ENCODE assay signal across 15 cellular contexts in genomic region chr1:214360525-214361164, GRCh38.
"Had no signal": no experiment of that assay in that cellular context is flagged by ENCODE, and none has a peak within 500 bp of the region (broad histone marks: within the 10 kb centered on the region; RNA-seq: fewer than 3 reads in every experiment).

No MANE protein-coding gene starts in this region.

- H3K4me3 ChIP-seq: adrenal gland, SK-N-MC, testis had no signal

- ATAC-seq: activated T-cell treated with anti-CD3 and anti-CD28 coated beads, Interleukin-2, amount 50 U/mL, for 4 hours; esophagus mucosa; left colon; natural killer cell treated with Interleukin-12 subunit alpha and Interleukin-12 subunit beta and Interleukin-15 and Interleukin-18, amount 100 ng/mL, for 72 hours; stimulated activated naive CD8-positive, alpha-beta T cell treated with anti-CD3 and anti-CD28 coated beads, Interleukin-15, amount 100 ng/mL, for 72 hours had no signal

- H3K9me3 Mint-ChIP-seq: activated T-cell treated with anti-CD3 and anti-CD28 coated beads, Interleukin-2, amount 50 U/mL, for 4 hours; natural killer cell treated with Interleukin-12 subunit alpha and Interleukin-12 subunit beta and Interleukin-15 and Interleukin-18, amount 100 ng/mL, for 72 hours had no signal

- H3K27ac Mint-ChIP-seq: natural killer cell treated with Interleukin-12 subunit alpha and Interleukin-12 subunit beta and Interleukin-15 and Interleukin-18, amount 100 ng/mL, for 72 hours; stimulated activated naive CD8-positive, alpha-beta T cell treated with anti-CD3 and anti-CD28 coated beads, Interleukin-15, amount 100 ng/mL, for 72 hours had no signal

- H3K9me3 ChIP-seq: adrenal gland, testis had no signal

- H3K36me3 Mint-ChIP-seq: natural killer cell treated with Interleukin-12 subunit alpha and Interleukin-12 subunit beta and Interleukin-15 and Interleukin-18, amount 100 ng/mL, for 72 hours had no signal

- H3K4me1 ChIP-seq: testis had no signal

- H3K27ac ChIP-seq: SK-N-MC, testis had no signal

- H3K27me3 ChIP-seq: adrenal gland, testis had no signal

- H3K4me3 Mint-ChIP-seq: activated T-cell treated with anti-CD3 and anti-CD28 coated beads, Interleukin-2, amount 50 U/mL, for 4 hours; natural killer cell treated with Interleukin-12 subunit alpha and Interleukin-12 subunit beta and Interleukin-15 and Interleukin-18, amount 100 ng/mL, for 72 hours; stimulated activated naive CD8-positive, alpha-beta T cell treated with anti-CD3 and anti-CD28 coated beads, Interleukin-15, amount 100 ng/mL, for 72 hours had no signal

- DNase-seq: activated gamma-delta T cell treated with Interleukin-2 at 50 U/mL for 16 hours; activated T-cell treated with anti-CD3 and anti-CD28 coated beads, Interleukin-2, amount 50 U/mL, for 4 hours; adrenal gland; caudate nucleus; dermis blood vessel endothelial cell; glutamatergic neuron; left colon; occipital lobe; stimulated activated CD4-positive, alpha-beta T cell treated with anti-CD3 and anti-CD28 coated beads, Interleukin-2, amount 100 ng/mL, for 48 hours; stimulated activated naive CD8-positive, alpha-beta T cell treated with anti-CD3 and anti-CD28 coated beads, Interleukin-15, amount 100 ng/mL, for 72 hours; T-helper 1 cell; testis had no signal
